In the genomic region with DNA sequence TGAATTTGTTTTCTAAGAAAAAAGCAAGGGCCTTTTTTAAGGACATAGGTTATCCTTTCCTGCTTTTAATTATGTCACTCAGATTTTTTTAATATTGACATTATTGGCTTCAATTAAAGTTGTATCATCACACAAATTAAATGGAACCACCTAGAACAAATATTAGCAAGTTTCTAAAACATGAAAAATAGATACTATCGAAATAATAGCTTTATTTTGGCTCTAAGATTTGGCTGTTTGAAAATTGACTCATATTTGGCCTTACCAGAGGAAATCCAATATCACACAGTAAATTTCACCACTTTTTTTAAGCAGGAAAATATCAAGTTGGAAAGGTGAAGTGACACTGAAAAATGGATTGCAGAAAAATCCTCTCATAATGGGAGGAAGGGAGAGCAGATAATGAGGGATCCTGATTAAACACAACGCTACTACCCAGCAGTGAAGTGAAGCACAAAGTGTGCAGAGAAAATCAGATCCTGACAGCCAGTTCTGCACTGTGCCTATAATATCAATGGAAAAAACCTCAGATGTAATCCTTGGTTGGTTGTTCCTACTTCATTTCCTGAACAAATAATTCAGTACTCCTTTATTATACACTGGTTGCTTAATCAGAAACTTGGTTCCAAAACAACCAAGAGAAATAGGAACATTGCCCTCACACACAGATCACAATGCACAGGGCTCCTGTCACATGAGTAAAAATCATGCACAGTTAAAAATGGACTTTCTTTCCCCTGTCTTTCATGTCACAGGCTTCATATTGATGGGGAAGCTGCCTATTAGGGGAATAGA, we compare ENCODE assay signal across 1 cellular context.
TF ChIP-seq lines count a peak whose summit lies in the region.

No MANE protein-coding gene starts in this region.

TF ChIP-seq in HepG2, 621 proteins besides CTCF, POLR2A, EP300 and RAD21 (continued from another document):
- TF ChIP-seq, protein P1, sequence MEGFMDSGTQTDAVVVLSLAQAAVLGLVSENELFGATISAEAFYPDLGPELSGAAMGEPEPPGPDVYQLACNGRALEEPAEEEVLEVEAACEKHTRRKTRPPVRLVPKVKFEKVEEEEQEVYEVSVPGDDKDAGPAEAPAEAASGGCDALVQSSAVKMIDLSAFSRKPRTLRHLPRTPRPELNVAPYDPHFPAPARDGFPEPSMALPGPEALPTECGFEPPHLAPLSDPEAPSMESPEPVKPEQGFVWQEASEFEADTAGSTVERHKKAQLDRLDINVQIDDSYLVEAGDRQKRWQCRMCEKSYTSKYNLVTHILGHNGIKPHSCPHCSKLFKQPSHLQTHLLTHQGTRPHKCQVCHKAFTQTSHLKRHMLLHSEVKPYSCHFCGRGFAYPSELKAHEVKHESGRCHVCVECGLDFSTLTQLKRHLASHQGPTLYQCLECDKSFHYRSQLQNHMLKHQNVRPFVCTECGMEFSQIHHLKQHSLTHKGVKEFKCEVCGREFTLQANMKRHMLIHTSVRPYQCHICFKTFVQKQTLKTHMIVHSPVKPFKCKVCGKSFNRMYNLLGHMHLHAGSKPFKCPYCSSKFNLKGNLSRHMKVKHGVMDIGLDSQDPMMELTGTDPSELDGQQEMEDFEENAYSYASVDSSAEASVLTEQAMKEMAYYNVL (CRISPR knock-in tag; IDR thresholded peaks at IDR 0.05; ENCODE audit: borderline replicate concordance): no peak
- TF ChIP-seq MED8 (CRISPR knock-in tag; IDR thresholded peaks at IDR 0.05; ENCODE audit: insufficient replicate concordance) (no peak), NR2F6 (IDR thresholded peaks at IDR 0.05) (no peak), NR2F6 (CRISPR knock-in tag; IDR thresholded peaks at IDR 0.05) (no peak), SETDB1 (CRISPR knock-in tag; IDR thresholded peaks at IDR 0.05; ENCODE audit: borderline replicate concordance) (no peak), GZF1 (CRISPR knock-in tag; IDR thresholded peaks at IDR 0.05) (no peak)
